Comparison of ENCODE assay signal across 14 cellular contexts in the genomic region with DNA sequence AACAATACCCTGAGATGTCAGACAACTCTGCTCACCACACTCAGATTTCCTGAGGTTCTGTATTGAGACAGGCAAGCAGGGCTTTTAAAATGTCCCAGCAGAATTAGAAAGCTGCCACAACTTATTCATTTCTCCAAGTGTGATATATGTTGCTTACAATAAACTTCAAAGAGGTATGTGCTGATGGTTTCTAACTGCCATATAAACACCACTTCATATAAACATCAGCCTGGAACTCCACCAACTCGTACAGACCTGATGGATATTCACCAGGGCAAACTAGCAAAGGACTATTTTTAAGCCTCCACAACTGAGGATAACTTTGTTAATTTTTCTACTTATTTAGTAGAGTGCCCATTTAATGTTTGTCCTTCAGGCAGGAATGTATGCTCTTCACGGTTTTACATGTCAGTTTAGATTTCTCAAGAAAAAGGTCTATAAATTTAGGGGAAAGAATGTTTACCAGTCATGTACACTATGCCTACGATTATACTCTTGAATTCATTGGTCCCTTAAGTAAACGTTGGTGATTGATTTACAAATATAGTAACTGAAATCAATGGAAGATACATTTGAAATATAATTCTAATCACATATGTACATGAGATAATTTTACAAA.
DNase-seq lines count a peak whose midpoint lies in the region; ATAC-seq and TF ChIP-seq lines count a peak whose summit lies in the region.
"Had no signal": no experiment of that assay in that cellular context is flagged by ENCODE, and none has a peak within 500 bp of the region (broad histone marks: within the 10 kb centered on the region; RNA-seq: fewer than 3 reads in every experiment).

No MANE protein-coding gene starts in this region.

- POLR2A ChIA-PET in SK-N-SH (lab: Yijun Ruan, JAX) (no interaction called here), PC-9 (lab: Charles Lee; ENCODE audit: unreplicated experiment) (interaction anchor here (0.7 kb wide), 1 partner anchor 27 kb away, joined by 7 read pairs; no protein-coding TSS in a partner anchor), PC-3 (lab: Charles Lee; ENCODE audit: unreplicated experiment) (interaction anchor here (0.6 kb wide), 1 partner anchor 349 kb away, joined by 4 read pairs; no protein-coding TSS in a partner anchor)

- H3K4me2 ChIP-seq in SK-N-SH: no peak overlapping the region
- no peak overlapping the region for H3K4me2 ChIP-seq in mesenchymal stem cell (ENCODE audit: low read length, poor library complexity, severe bottlenecking)
- no peak overlapping the region for H3K4me2 ChIP-seq in PC-9
- H3K4me2 ChIP-seq in PC-3 (ENCODE audit: low read length): no peak overlapping the region
- H3K4me2 ChIP-seq: BLaER1 had no signal

- TF ChIP-seq CTCF in SK-N-SH (IDR thresholded peaks at IDR 0.05): no peak
- TF ChIP-seq CTCF in PC-9 (conservative IDR thresholded peaks at IDR 0.05): no peak
- TF ChIP-seq CTCF in PC-3 (conservative IDR thresholded peaks at IDR 0.05; ENCODE audit: low read depth, low read length): no peak

- no peak for TF ChIP-seq EP300 in SK-N-SH (IDR thresholded peaks at IDR 0.05; ENCODE audit: borderline replicate concordance in 1 of 2, low read depth in 1 of 2, low read length in 1 of 2)

- no peak overlapping the region for H2BK5ac ChIP-seq in mesenchymal stem cell (ENCODE audit: low read depth, low read length, poor library complexity, severe bottlenecking)

- DNase-seq in SK-N-SH: no peak
- peak; percentile 22 for DNase-seq in amniotic epithelial cell (ENCODE audit: low read depth)
- peak; percentile 70 for DNase-seq in mesenchymal stem cell
- no peak for DNase-seq in PC-9
- no peak for DNase-seq in PC-3
- DNase-seq in activated gamma-delta T cell treated with Interleukin-2 at 50 U/mL for 16 hours: no peak
- DNase-seq: Caco-2; CD8-positive, alpha-beta memory T cell; DND-41 had no signal

- H3K9me2 ChIP-seq in SK-N-SH (no peaks in the 10 kb centered on the region), PC-9 (ENCODE audit: insufficient read depth) (peaks cover 4% of the 10 kb centered on the region; the same call in 1 of the 2 replicates), PC-3 (replicated peaks; ENCODE audit: low read length) (no peaks in the 10 kb centered on the region)

- H2BK120ac ChIP-seq in mesenchymal stem cell (ENCODE audit: low read depth, low read length): no peak overlapping the region

- no peak overlapping the region for H3K14ac ChIP-seq in mesenchymal stem cell (ENCODE audit: low read length in 2 of 2)

- no peak overlapping the region for H2BK15ac ChIP-seq in mesenchymal stem cell (ENCODE audit: low read depth, poor library complexity, severe bottlenecking)

- CTCF ChIA-PET in SK-N-SH (lab: Yijun Ruan, JAX): no interaction called here
- CTCF ChIA-PET in PC-9 (lab: Charles Lee): no interaction called here
- CTCF ChIA-PET in PC-3 (lab: Charles Lee): no interaction called here

- H4K20me1 ChIP-seq in SK-N-SH (ENCODE audit: insufficient read depth) (no peaks in the 10 kb centered on the region), PC-9 (ENCODE audit: insufficient read depth) (no peaks in the 10 kb centered on the region), PC-3 (ENCODE audit: low read length) (no peaks in the 10 kb centered on the region)
- H4K20me1 ChIP-seq: BLaER1 had no signal

- H3K27me3 ChIP-seq in SK-N-SH (ENCODE audit: insufficient read depth) (no peaks in the 10 kb centered on the region), mesenchymal stem cell (ENCODE audit: control insufficient read depth in 1 of 2, insufficient read depth in 1 of 2, low read length in 2 of 2) (no peaks in the 10 kb centered on the region), PC-9 (ENCODE audit: insufficient read depth, low read depth) (no peaks in the 10 kb centered on the region), PC-3 (ENCODE audit: low read length) (no peaks in the 10 kb centered on the region)
- H3K27me3 ChIP-seq: BLaER1 had no signal

- H3K4me1 ChIP-seq in SK-N-SH (ENCODE audit: control insufficient read depth in 1 of 2, insufficient read depth in 2 of 2, low read depth in 1 of 2, low read length in 1 of 2): no peaks in the 10 kb centered on the region
- no peaks in the 10 kb centered on the region for H3K4me1 ChIP-seq in mesenchymal stem cell (ENCODE audit: control insufficient read depth, insufficient read depth, low read depth, low read length)
- H3K4me1 ChIP-seq in PC-9 (replicated peaks; ENCODE audit: insufficient read depth): no peaks in the 10 kb centered on the region
- no peaks in the 10 kb centered on the region for H3K4me1 ChIP-seq in PC-3 (ENCODE audit: insufficient read depth, low read length)
- H3K4me1 ChIP-seq: BLaER1, Caco-2 had no signal

- WGBS in SK-N-SH (ENCODE audit: low lambda C conversion rate): 53% methylated on average over 4 of the region's 4 CpGs
- WGBS in mesenchymal stem cell: 0% methylated on average over 1 of the region's 4 CpGs

- no peak overlapping the region for H2BK12ac ChIP-seq in mesenchymal stem cell (ENCODE audit: low read length in 2 of 2)

- H3K23ac ChIP-seq in mesenchymal stem cell (ENCODE audit: low read length in 2 of 2): no peak overlapping the region

- H3K79me2 ChIP-seq in SK-N-SH (ENCODE audit: insufficient read depth) (no peaks in the 10 kb centered on the region), PC-9 (ENCODE audit: low read depth) (no peaks in the 10 kb centered on the region), PC-3 (ENCODE audit: low read length) (no peaks in the 10 kb centered on the region)

- no peak for ATAC-seq in SK-N-SH treated with all-trans-retinoic acid at 6 μM for 48 hours
- ATAC-seq in PC-3: no peak
- ATAC-seq in GM19351 (IDR thresholded peaks at IDR 0.05; ENCODE audit: unreplicated experiment): no peak
- ATAC-seq: HCT116 had no signal

- H3K9ac ChIP-seq in SK-N-SH (no peak overlapping the region), mesenchymal stem cell (ENCODE audit: low read length) (no peak overlapping the region), PC-3 (ENCODE audit: low read length) (no peak overlapping the region)
- H3K9ac ChIP-seq: BLaER1 had no signal

- TF ChIP-seq RAD21 in SK-N-SH (IDR thresholded peaks at IDR 0.05; ENCODE audit: low read length): no peak

- H2AFZ ChIP-seq in SK-N-SH (ENCODE audit: low read depth): peak overlapping the region; percentile 20; the same call in 1 of the 2 replicates
- no peak overlapping the region for H2AFZ ChIP-seq in mesenchymal stem cell (ENCODE audit: low read depth, low read length)
- H2AFZ ChIP-seq in PC-9: no peak overlapping the region
- H2AFZ ChIP-seq in PC-3 (ENCODE audit: low read length): no peak overlapping the region

- no peak overlapping the region for H4K8ac ChIP-seq in mesenchymal stem cell (ENCODE audit: low read length)

- H2AK5ac ChIP-seq in mesenchymal stem cell (ENCODE audit: low read length, severe bottlenecking): no peak overlapping the region

- H3K36me3 ChIP-seq in SK-N-SH (replicated peaks in 1 of 2; ENCODE audit: control insufficient read depth in 1 of 2, insufficient read depth in 2 of 2, low read length in 1 of 2) (no peaks in the 10 kb centered on the region), mesenchymal stem cell (ENCODE audit: control insufficient read depth in 1 of 2, insufficient read depth in 2 of 2, low read depth in 1 of 2, low read length in 2 of 2) (no peaks in the 10 kb centered on the region), PC-9 (ENCODE audit: low read depth) (no peaks in the 10 kb centered on the region), PC-3 (ENCODE audit: low read depth, low read length) (no peaks in the 10 kb centered on the region)
- H3K36me3 ChIP-seq: BLaER1 had no signal

- H3K9me3 ChIP-seq in SK-N-SH (no peaks in the 10 kb centered on the region), mesenchymal stem cell (ENCODE audit: control insufficient read depth, low read length) (no peaks in the 10 kb centered on the region), PC-9 (ENCODE audit: insufficient read depth, low read depth) (no peaks in the 10 kb centered on the region), PC-3 (ENCODE audit: low read length) (no peaks in the 10 kb centered on the region)
- H3K9me3 ChIP-seq: BLaER1, Caco-2 had no signal

- no peak overlapping the region for H3K27ac ChIP-seq in SK-N-SH (ENCODE audit: low read depth in 2 of 2, low read length in 1 of 2)
- no peak overlapping the region for H3K27ac ChIP-seq in mesenchymal stem cell (ENCODE audit: low read length, poor library complexity, severe bottlenecking)
- H3K27ac ChIP-seq in PC-9: no peak overlapping the region
- H3K27ac ChIP-seq in PC-3 (ENCODE audit: low read length): no peak overlapping the region
- H3K27ac ChIP-seq: 22Rv1, BLaER1 had no signal

- H3K4me3 ChIP-seq in SK-N-SH (ENCODE audit: low read depth in 2 of 2, low read length in 1 of 2): no peak overlapping the region
- no peak overlapping the region for H3K4me3 ChIP-seq in mesenchymal stem cell (ENCODE audit: insufficient read depth in 1 of 2, low read depth in 1 of 2, low read length in 2 of 2)
- no peak overlapping the region for H3K4me3 ChIP-seq in PC-9
- H3K4me3 ChIP-seq in PC-3 (ENCODE audit: low read length): no peak overlapping the region
- H3K4me3 ChIP-seq: BLaER1 had no signal

- H3K4ac ChIP-seq in mesenchymal stem cell (ENCODE audit: low read depth in 1 of 2, low read length in 2 of 2): no peak overlapping the region

- BruUV-seq in PC-9 (replicated peaks; lab: Mats Ljungman, UMichigan) (no TSS peak), PC-3 (replicated peaks; lab: Mats Ljungman, UMichigan) (no TSS peak)

- no peak overlapping the region for H3K18ac ChIP-seq in mesenchymal stem cell (ENCODE audit: low read depth in 1 of 2, low read length in 2 of 2)

- H4K91ac ChIP-seq in mesenchymal stem cell (ENCODE audit: low read length): no peak overlapping the region

- intact Hi-C loops in PC-9 (cut with micrococcal nuclease; ENCODE audit: unreplicated experiment): no loop called here
- intact Hi-C loops in PC-3 (cut with micrococcal nuclease): no loop called here

- H3F3A ChIP-seq in SK-N-SH (replicated peaks; ENCODE audit: insufficient read depth): no peaks in the 10 kb centered on the region
- no peaks in the 10 kb centered on the region for H3F3A ChIP-seq in PC-9 (ENCODE audit: insufficient read depth, low read depth)
- no peaks in the 10 kb centered on the region for H3F3A ChIP-seq in PC-3 (ENCODE audit: low read length, unreplicated experiment)

- no peaks in the 10 kb centered on the region for H3K79me1 ChIP-seq in mesenchymal stem cell (replicated peaks; ENCODE audit: low read length, poor library complexity, severe bottlenecking)

TF ChIP-seq in SK-N-SH treated with all-trans-retinoic acid at 6 μM for 48 hours, 23 proteins besides CTCF, POLR2A, EP300 and RAD21 (continues in another document):
- TF ChIP-seq TCF4 (CRISPR knock-in tag; IDR thresholded peaks at IDR 0.05; ENCODE audit: borderline replicate concordance): no peak
- no peak for TF ChIP-seq SNAI2 (CRISPR knock-in tag; IDR thresholded peaks at IDR 0.05)
- no peak for TF ChIP-seq ZNF565 (CRISPR knock-in tag; conservative IDR thresholded peaks at IDR 0.05; ENCODE audit: low read depth)

Comparison
In these comparisons a context has a peak if more than half of its experiments do, and no peak if none do; other contexts are left out.
1. DNase-seq: peak in amniotic epithelial cell (single experiment) and mesenchymal stem cell (single experiment); none in SK-N-SH (single experiment), PC-9 (0 of 2), PC-3 (single experiment) and activated gamma-delta T cell treated with Interleukin-2 at 50 U/mL for 16 hours (single experiment).